ENCODE assay signal across 12 cellular contexts in the genomic region with DNA sequence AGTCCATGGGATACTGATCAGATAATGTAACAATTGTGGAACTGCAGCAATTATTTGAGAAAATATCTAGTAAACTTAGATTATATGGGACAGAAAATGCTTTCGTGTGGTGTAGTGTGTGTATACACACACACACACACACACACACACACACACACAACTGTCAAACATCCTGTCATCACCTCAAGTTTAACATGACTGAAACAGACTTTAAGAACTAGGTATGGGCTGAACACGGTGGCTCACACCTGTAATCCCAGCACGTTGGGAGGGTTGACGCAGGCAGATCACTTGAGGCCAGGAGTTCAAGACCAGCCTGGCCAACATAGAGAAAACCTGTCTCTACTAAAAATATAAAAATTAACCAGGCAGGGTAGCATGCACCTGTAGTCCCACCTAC. TPM values are rescaled to one million over a fixed set of nuclear protein-coding genes. Genes with fewer than 3 reads are reported as not detected.
DNase-seq lines count a peak whose midpoint lies in the region; ATAC-seq and TF ChIP-seq lines count a peak whose summit lies in the region.
"Had no signal": no experiment of that assay in that cellular context is flagged by ENCODE, and none has a peak within 500 bp of the region (broad histone marks: within the 10 kb centered on the region; RNA-seq: fewer than 3 reads in every experiment).

No MANE protein-coding gene starts in this region.

- ATAC-seq in activated CD8-positive, alpha-beta T cell treated with anti-CD3 and anti-CD28 coated beads, Interleukin-2, amount 10 ng/mL, durations not matched to agents 7 days and 5 days, result peak; percentile 27
- ATAC-seq in GM21529 (IDR thresholded peaks at IDR 0.05; ENCODE audit: unreplicated experiment), result no peak

- no peak overlapping the region for H3K4me2 ChIP-seq in fibroblast of lung (ENCODE audit: extremely low read depth, insufficient read depth, low read length)

- peak overlapping the region; percentile 23 for H3K27ac ChIP-seq in fibroblast of lung (ENCODE audit: insufficient read depth, low read length)
- peak overlapping the region; percentile 70 for H3K27ac ChIP-seq in thymus (ENCODE audit: low read depth)

- H3K36me3 ChIP-seq in fibroblast of lung (ENCODE audit: control insufficient read depth, insufficient read depth, low read length), result peaks cover 2% of the 10 kb centered on the region
- peaks cover 11% of the 10 kb centered on the region for H3K36me3 ChIP-seq in thymus (ENCODE audit: control insufficient read depth, insufficient read depth)
- H3K36me3 ChIP-seq: pancreas had no signal

- CTCF ChIA-PET in activated naive CD4-positive, alpha-beta T cell treated with anti-CD3 and anti-CD28 coated beads for 36 hours (lab: Charles Lee), result no interaction called here
- CTCF ChIA-PET in activated CD8-positive, alpha-beta T cell treated with anti-CD3 and anti-CD28 coated beads, Interleukin-2, amount 10 ng/mL, durations not matched to agents 7 days and 5 days (lab: Charles Lee), result interaction anchor here (1.4 to 3.2 kb wide), 2 partner anchors 11 to 51 kb away, joined by 7 to 24 read pairs; no protein-coding TSS in a partner anchor

- peak overlapping the region; percentile 76 for H3K4me3 Mint-ChIP-seq in activated naive CD4-positive, alpha-beta T cell treated with anti-CD3 and anti-CD28 coated beads for 36 hours
- H3K4me3 Mint-ChIP-seq in activated CD8-positive, alpha-beta T cell treated with anti-CD3 and anti-CD28 coated beads, Interleukin-2, amount 10 ng/mL, durations not matched to agents 7 days and 5 days, result peak overlapping the region; percentile 74

- H3K27ac Mint-ChIP-seq in activated naive CD4-positive, alpha-beta T cell treated with anti-CD3 and anti-CD28 coated beads for 36 hours, result peak overlapping the region; percentile 96
- H3K27ac Mint-ChIP-seq in activated CD8-positive, alpha-beta T cell treated with anti-CD3 and anti-CD28 coated beads, Interleukin-2, amount 10 ng/mL, durations not matched to agents 7 days and 5 days, result peak overlapping the region; percentile 93

- H3K9me3 ChIP-seq in fibroblast of lung (ENCODE audit: control insufficient read depth, insufficient read depth, low read depth, low read length), result no peaks in the 10 kb centered on the region
- no peaks in the 10 kb centered on the region for H3K9me3 ChIP-seq in thymus (ENCODE audit: control insufficient read depth)
- H3K9me3 ChIP-seq: pancreas had no signal

- H4K20me1 ChIP-seq in fibroblast of lung (ENCODE audit: control insufficient read depth, extremely low read depth, insufficient read depth, low read length), result no peaks in the 10 kb centered on the region

- no peaks in the 10 kb centered on the region for H3K9me3 Mint-ChIP-seq in activated naive CD4-positive, alpha-beta T cell treated with anti-CD3 and anti-CD28 coated beads for 36 hours
- H3K9me3 Mint-ChIP-seq in activated CD8-positive, alpha-beta T cell treated with anti-CD3 and anti-CD28 coated beads, Interleukin-2, amount 10 ng/mL, durations not matched to agents 7 days and 5 days (ENCODE audit: insufficient read depth), result no peaks in the 10 kb centered on the region

- POLR2A ChIA-PET in activated CD8-positive, alpha-beta T cell treated with anti-CD3 and anti-CD28 coated beads, Interleukin-2, amount 10 ng/mL, durations not matched to agents 7 days and 5 days (lab: Charles Lee), result interaction anchor here (0.7 to 6.2 kb wide), 6 partner anchors 10 to 352 kb away, joined by 3 to 185 read pairs (median 4); partner anchors contain the start of gene EVI2B

- no peak overlapping the region for H2AFZ ChIP-seq in fibroblast of lung (ENCODE audit: low read length)

- 75% methylated on average over 4 of the region's 4 CpGs for WGBS in thymus

- TF ChIP-seq CTCF in fibroblast of lung (conservative IDR thresholded peaks at IDR 0.05 in 1 of 2, IDR thresholded peaks at IDR 0.05 in 1 of 2; ENCODE audit: low read depth in 1 of 2, low read length in 2 of 2), result no peak

- peaks cover 2% of the 10 kb centered on the region for H3K79me2 ChIP-seq in fibroblast of lung (ENCODE audit: control insufficient read depth, insufficient read depth, low read length)

- H3K36me3 Mint-ChIP-seq in activated naive CD4-positive, alpha-beta T cell treated with anti-CD3 and anti-CD28 coated beads for 36 hours (ENCODE audit: low read depth), result peaks cover 17% of the 10 kb centered on the region
- H3K36me3 Mint-ChIP-seq in activated CD8-positive, alpha-beta T cell treated with anti-CD3 and anti-CD28 coated beads, Interleukin-2, amount 10 ng/mL, durations not matched to agents 7 days and 5 days (ENCODE audit: low read depth), result peaks cover 28% of the 10 kb centered on the region

- peaks cover 23% of the 10 kb centered on the region for H3K4me1 Mint-ChIP-seq in activated naive CD4-positive, alpha-beta T cell treated with anti-CD3 and anti-CD28 coated beads for 36 hours (ENCODE audit: low read depth)
- H3K4me1 Mint-ChIP-seq in activated CD8-positive, alpha-beta T cell treated with anti-CD3 and anti-CD28 coated beads, Interleukin-2, amount 10 ng/mL, durations not matched to agents 7 days and 5 days (ENCODE audit: low read depth), result peaks cover 23% of the 10 kb centered on the region

- peak; percentile 63 for DNase-seq in activated naive CD4-positive, alpha-beta T cell treated with anti-CD3 and anti-CD28 coated beads for 36 hours
- no peak for DNase-seq in activated naive CD4-positive, alpha-beta T cell (lab: John Stamatoyannopoulos, UW)
- peak; percentile 55 for DNase-seq in activated CD8-positive, alpha-beta T cell treated with anti-CD3 and anti-CD28 coated beads, Interleukin-2, amount 10 ng/mL, durations not matched to agents 7 days and 5 days
- no peak for DNase-seq in fibroblast of lung (ENCODE audit: low read depth in 2 of 2)
- no peak for DNase-seq in NCI-H2196 (lab: John Stamatoyannopoulos, UW; ENCODE audit: unreplicated experiment)
- DNase-seq in germinal center (ENCODE audit: low spot score), result no peak
- DNase-seq: H7, kidney glomerular epithelial cell, T1000 had no signal

- H3K27me3 Mint-ChIP-seq in activated naive CD4-positive, alpha-beta T cell treated with anti-CD3 and anti-CD28 coated beads for 36 hours (ENCODE audit: low read depth), result no peaks in the 10 kb centered on the region
- H3K27me3 Mint-ChIP-seq in activated CD8-positive, alpha-beta T cell treated with anti-CD3 and anti-CD28 coated beads, Interleukin-2, amount 10 ng/mL, durations not matched to agents 7 days and 5 days (ENCODE audit: low read depth), result no peaks in the 10 kb centered on the region

- intact Hi-C loops in activated naive CD4-positive, alpha-beta T cell treated with anti-CD3 and anti-CD28 coated beads for 36 hours (cut with micrococcal nuclease), result loop anchor here (1.0 to 10.0 kb wide), 6 partner anchors 14 to 1207 kb away; partner anchors contain the start of genes NF1 and NSRP1

- H3K4me1 ChIP-seq in fibroblast of lung (ENCODE audit: control insufficient read depth, extremely low read depth, insufficient read depth, low read length) (no peaks in the 10 kb centered on the region), thymus (ENCODE audit: control insufficient read depth, insufficient read depth, low read length) (peaks cover 6% of the 10 kb centered on the region)

- H3K4me3 ChIP-seq in fibroblast of lung (replicated peaks in 1 of 4; ENCODE audit: control extremely low read depth in 1 of 4, insufficient read depth in 1 of 4, low read depth in 3 of 4, low read length in 4 of 4), result no peak overlapping the region
- peak overlapping the region; percentile 57 for H3K4me3 ChIP-seq in thymus (ENCODE audit: low read length)

- no peaks in the 10 kb centered on the region for H3K27me3 ChIP-seq in fibroblast of lung (ENCODE audit: control insufficient read depth, insufficient read depth, low read length)
- H3K27me3 ChIP-seq in thymus (ENCODE audit: control insufficient read depth, insufficient read depth), result no peaks in the 10 kb centered on the region
- H3K27me3 ChIP-seq: pancreas had no signal

- no peak overlapping the region for H3K9ac ChIP-seq in fibroblast of lung (ENCODE audit: insufficient read depth, low read length)

RNA-seq across cellular contexts. Expression of gene EVI2A, which starts 0.5 kb away (rescaled TPM):
- 10 to 100 TPM; 22.0 to 22.5 TPM for total RNA-seq in activated naive CD4-positive, alpha-beta T cell treated with anti-CD3 and anti-CD28 coated beads for 36 hours
- 10 to 100 TPM; 40.4 to 44.2 TPM for total RNA-seq in activated CD8-positive, alpha-beta T cell treated with anti-CD3 and anti-CD28 coated beads, Interleukin-2, amount 10 ng/mL, durations not matched to agents 7 days and 5 days
- 11.8 and 22.8 TPM in 2 replicates for total RNA-seq in fibroblast of lung
- 0.77 and 3.0 TPM in 2 replicates for polyA plus RNA-seq in fibroblast of lung
- polyA plus RNA-seq in fibroblast of lung (2012), result 0.69 and 2.8 TPM in 2 replicates
- not detected in 2 replicates for polyA minus RNA-seq in fibroblast of lung (ENCODE audit: low replicate concordance)
- polyA plus RNA-seq in thymus, result 147 TPM
- total RNA-seq: H7 had no signal

RNA-seq across cellular contexts. Expression of gene EVI2B, which starts 8.1 kb away (rescaled TPM):
- 10 to 100 TPM in 1 of 2 experiments, 1 to 10 TPM in 1; 9.9 to 11.4 TPM for total RNA-seq in activated naive CD4-positive, alpha-beta T cell treated with anti-CD3 and anti-CD28 coated beads for 36 hours
- 10 to 100 TPM; 49.1 to 52.6 TPM for total RNA-seq in activated CD8-positive, alpha-beta T cell treated with anti-CD3 and anti-CD28 coated beads, Interleukin-2, amount 10 ng/mL, durations not matched to agents 7 days and 5 days
- 0.26 and 0.33 TPM in 2 replicates for total RNA-seq in fibroblast of lung
- 0.68 and 3.4 TPM in 2 replicates for polyA plus RNA-seq in fibroblast of lung
- 0.19 and 1.4 TPM in 2 replicates for polyA plus RNA-seq in fibroblast of lung (2012)
- 0.33 TPM in 1 of 2 replicates, not detected in the other for polyA minus RNA-seq in fibroblast of lung (ENCODE audit: low replicate concordance)
- 50.4 TPM for polyA plus RNA-seq in thymus
- total RNA-seq: H7 had no signal

RNA-seq across cellular contexts. Expression of gene OMG, which starts 24.9 kb away (rescaled TPM):
- total RNA-seq in activated naive CD4-positive, alpha-beta T cell treated with anti-CD3 and anti-CD28 coated beads for 36 hours, result under 1 TPM in 1 of 2 experiments, not detected in 1; 0.10 TPM
- under 1 TPM; 0.29 to 0.50 TPM for total RNA-seq in activated CD8-positive, alpha-beta T cell treated with anti-CD3 and anti-CD28 coated beads, Interleukin-2, amount 10 ng/mL, durations not matched to agents 7 days and 5 days
- total RNA-seq in fibroblast of lung, result 26.8 and 57.0 TPM in 2 replicates
- 17.3 and 19.7 TPM in 2 replicates for polyA plus RNA-seq in fibroblast of lung
- polyA plus RNA-seq in fibroblast of lung (2012), result 10.3 and 12.7 TPM in 2 replicates
- polyA minus RNA-seq in fibroblast of lung (ENCODE audit: low replicate concordance), result 3.0 TPM in 1 of 2 replicates, not detected in the other
- polyA plus RNA-seq in thymus, result 1.3 TPM
- total RNA-seq: H7 had no signal

Comparison
In these comparisons a context has a peak if more than half of its experiments do, and no peak if none do; other contexts are left out.
1. DNase-seq: peak in activated naive CD4-positive, alpha-beta T cell treated with anti-CD3 and anti-CD28 coated beads for 36 hours (single experiment) and activated CD8-positive, alpha-beta T cell treated with anti-CD3 and anti-CD28 coated beads, Interleukin-2, amount 10 ng/mL, durations not matched to agents 7 days and 5 days (single experiment); none in activated naive CD4-positive, alpha-beta T cell (0 of 4), fibroblast of lung (0 of 2), NCI-H2196 (single experiment) and germinal center (single experiment).
2. RNA of gene EVI2B, which starts 8.1 kb away (total RNA-seq): 49.1 to 52.6 TPM in activated CD8-positive, alpha-beta T cell treated with anti-CD3 and anti-CD28 coated beads, Interleukin-2, amount 10 ng/mL, durations not matched to agents 7 days and 5 days; 9.9 to 11.4 TPM in activated naive CD4-positive, alpha-beta T cell treated with anti-CD3 and anti-CD28 coated beads for 36 hours and 0.26 to 0.33 TPM in fibroblast of lung; every median in the first group is over 4 times any median in the second.
3. RNA of gene OMG, which starts 24.9 kb away (total RNA-seq): 26.8 to 57.0 TPM in fibroblast of lung; 0.29 to 0.50 TPM in activated CD8-positive, alpha-beta T cell treated with anti-CD3 and anti-CD28 coated beads, Interleukin-2, amount 10 ng/mL, durations not matched to agents 7 days and 5 days and 0.10 TPM in activated naive CD4-positive, alpha-beta T cell treated with anti-CD3 and anti-CD28 coated beads for 36 hours; every median in the first group is over 10 times any median in the second.